ENCODE assay signal across 22 cellular contexts in the genomic region with DNA sequence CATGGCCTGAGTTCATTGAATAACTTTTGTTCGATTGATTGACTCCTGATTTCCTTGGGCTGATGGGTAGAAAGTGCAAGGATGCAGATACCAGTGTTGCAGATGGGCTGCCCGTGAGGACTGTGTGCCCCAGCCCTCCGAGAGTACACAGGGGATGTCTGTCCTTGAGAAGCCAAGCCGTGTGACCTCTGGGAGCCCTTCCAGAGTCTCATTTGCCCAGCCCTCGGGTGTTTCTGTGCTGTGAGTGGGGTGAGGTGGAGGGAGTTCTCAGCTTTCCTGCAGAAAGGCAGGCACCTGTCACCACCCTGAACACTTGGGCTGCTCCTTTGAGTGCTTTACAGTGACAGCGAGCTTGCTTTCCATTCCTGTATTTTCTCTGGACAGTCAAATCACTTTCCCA.
A peak's percentile ranks its signal among the peaks of the same experiment; 100 is the strongest.
DNase-seq lines count a peak whose midpoint lies in the region; ATAC-seq, FAIRE-seq and TF ChIP-seq lines count a peak whose summit lies in the region.
"Had no signal": no experiment of that assay in that cellular context is flagged by ENCODE, and none has a peak within 500 bp of the region (broad histone marks: within the 10 kb centered on the region; RNA-seq: fewer than 3 reads in every experiment).

No MANE protein-coding gene starts in this region.

- FAIRE-seq in kidney (lab: Jason Lieb, UNC) = no peak

- DNase-seq in NCI-H2107 treated with DMSO at 0.1 percent for 48 hours (lab: John Stamatoyannopoulos, UW; ENCODE audit: unreplicated experiment) (peak; percentile 27), NCI-H2107 (lab: John Stamatoyannopoulos, UW) (no peak), Right ventricle myocardium superior (no peak), right cardiac atrium (no peak), D341Med (ENCODE audit: low spot score) (peak; percentile 21), kidney (peak; percentile 22), superior temporal gyrus (ENCODE audit: extremely low spot score) (no peak), AG08396 (ENCODE audit: low spot score) (no peak)
- DNase-seq: 8988T; BE2C; C1 segment of cervical spinal cord; Caco-2; CD4-positive, CD25-positive, alpha-beta regulatory T cell; CD8-positive, alpha-beta memory T cell; DMS153; DMS79; GDM1; GOT3; H7; HFFc6 had no signal

- H3K4me1 ChIP-seq in right cardiac atrium (ENCODE audit: control insufficient read depth, insufficient read depth, low read length) (peaks cover 2% of the 10 kb centered on the region), kidney (ENCODE audit: control insufficient read depth in 1 of 2, insufficient read depth in 1 of 2, low read depth in 1 of 2, low read length in 2 of 2) (no peaks in the 10 kb centered on the region)
- H3K4me1 ChIP-seq: BE2C, Caco-2 had no signal

- H3K9me3 ChIP-seq in right cardiac atrium (ENCODE audit: control insufficient read depth, low read length) (no peaks in the 10 kb centered on the region), kidney (ENCODE audit: control insufficient read depth in 1 of 2, low read length in 2 of 2) (no peaks in the 10 kb centered on the region)
- H3K9me3 ChIP-seq: BE2C, Caco-2 had no signal

- intact Hi-C loops in Right ventricle myocardium superior (cut with DNase I) (no loop called here), right cardiac atrium (cut with DNase I) (no loop called here), kidney (cut with DNase I) (no loop called here)

- H3K27me3 ChIP-seq in right cardiac atrium (ENCODE audit: control insufficient read depth, insufficient read depth) = no peaks in the 10 kb centered on the region
- H3K27me3 ChIP-seq: BE2C had no signal

- H3K36me3 ChIP-seq in kidney (ENCODE audit: control insufficient read depth in 1 of 2, insufficient read depth in 2 of 2, low read length in 2 of 2) = no peaks in the 10 kb centered on the region
- H3K36me3 ChIP-seq: BE2C had no signal

- no peak overlapping the region for H3K9ac ChIP-seq in kidney (ENCODE audit: low read length in 2 of 2)

- WGBS in right cardiac atrium = 57% methylated on average over 6 of the region's 6 CpGs

- H3K4me3 ChIP-seq in right cardiac atrium (ENCODE audit: low read length) (no peak overlapping the region), kidney (ENCODE audit: low read length in 2 of 2) (no peak overlapping the region)

- no peak overlapping the region for H3K27ac ChIP-seq in right cardiac atrium (ENCODE audit: low read length)
- no peak overlapping the region for H3K27ac ChIP-seq in kidney (ENCODE audit: low read depth in 2 of 2, low read length in 2 of 2)
- H3K27ac ChIP-seq: HL-60 had no signal

- no peak for TF ChIP-seq CTCF in kidney (IDR thresholded peaks at IDR 0.05; ENCODE audit: borderline replicate concordance, extremely low read depth, insufficient read depth)

- ATAC-seq in Right ventricle myocardium superior (ENCODE audit: poor library complexity) (peak; percentile 53), right cardiac atrium (no peak)
- ATAC-seq: HCT116 had no signal

Comparison
In these comparisons a context has a peak if more than half of its experiments do, and no peak if none do; other contexts are left out.
1. DNase-seq: peak in NCI-H2107 treated with DMSO at 0.1 percent for 48 hours (single experiment), D341Med (single experiment) and kidney (single experiment); none in NCI-H2107 (single experiment), Right ventricle myocardium superior (single experiment), right cardiac atrium (0 of 3), superior temporal gyrus (single experiment) and AG08396 (single experiment).